12 cellular contexts compared by ENCODE assay signal in genomic region chr18:6595666-6596065, GRCh38.
"Had no signal": no experiment of that assay in that cellular context is flagged by ENCODE, and none has a peak within 500 bp of the region (broad histone marks: within the 10 kb centered on the region; RNA-seq: fewer than 3 reads in every experiment).

No MANE protein-coding gene starts in this region.

- H3K9me3 ChIP-seq: lower lobe of right lung, neutrophil, tibial artery had no signal

- H3K36me3 ChIP-seq: lower lobe of right lung, neutrophil, sigmoid colon, spleen, tibial artery had no signal

- H3K4me3 ChIP-seq: lower lobe of right lung, sigmoid colon, spleen, tibial artery had no signal

- DNase-seq: activated T-cell treated with anti-CD3 and anti-CD28 coated beads, Interleukin-2, amount 50 U/mL, for 24 hours; aorta; effector CD4-positive, alpha-beta T cell; lower lobe of right lung; natural killer cell; sigmoid colon; spleen; stimulated activated CD4-positive, alpha-beta T cell treated with anti-CD3 and anti-CD28 coated beads, Interleukin-4, amount 100 ng/mL, for 1 hour; stimulated activated naive CD4-positive, alpha-beta T cell; T-helper 9 cell; tibial artery had no signal

- H3K27me3 ChIP-seq: neutrophil, sigmoid colon, spleen, tibial artery had no signal

- H3K27ac ChIP-seq: lower lobe of right lung, neutrophil, sigmoid colon, tibial artery had no signal

- H3K4me1 ChIP-seq: sigmoid colon, tibial artery had no signal
